8 cellular contexts compared by ENCODE assay signal in genomic region chr11:86291466-86292262, GRCh38. TPM values are rescaled to one million over a fixed set of nuclear protein-coding genes. Genes with fewer than 3 reads are reported as not detected.
DNase-seq lines count a peak whose midpoint lies in the region; ATAC-seq, FAIRE-seq and TF ChIP-seq lines count a peak whose summit lies in the region.

No MANE protein-coding gene starts in this region.

- H3K4me1 ChIP-seq in right lobe of liver, result peaks cover 0 to 12% (median 0%) of the 10 kb centered on the region in 4 donors

- peak; percentile 77 for FAIRE-seq in GM12891 (lab: Jason Lieb, UNC)

- in situ Hi-C loops in ACHN (cut with HindIII; ENCODE audit: low pct_ligation_motif_present, low pct_unique_long_range_greater_than_20kb, low sequenced_read_pairs), result no loop called here

- H3K36me3 ChIP-seq in WERI-Rb-1, result no peaks in the 10 kb centered on the region
- no peaks in the 10 kb centered on the region for H3K36me3 ChIP-seq in right lobe of liver

- H3K4me3 ChIP-seq in WERI-Rb-1 (ENCODE audit: low read depth, low read length) (no peak overlapping the region), right lobe of liver (no peak overlapping the region)

- DNase-seq in ACHN (peak; percentile 41), GM12891 (ENCODE audit: insufficient read length, low spot score) (peak; percentile 16), NCI-H1436 treated with DMSO at 0.1 percent for 48 hours (lab: John Stamatoyannopoulos, UW) (peak; percentile 1), WERI-Rb-1 (peak; percentile 29), cerebellar cortex (ENCODE audit: low spot score) (peak; percentile 57), right lobe of liver (peak in 2 of 3 donors; percentile 28 to 51)
- DNase-seq in stimulated activated CD8-positive, alpha-beta memory T cell treated with anti-CD3 and anti-CD28 coated beads, Interleukin-12 subunit alpha, Interleukin-12 subunit beta, amount 100 ng/mL, for 1 hour (ENCODE audit: low read depth), result peak; percentile 37

- H3K9me3 ChIP-seq in WERI-Rb-1 (ENCODE audit: severe bottlenecking) (no peaks in the 10 kb centered on the region), right lobe of liver (no peaks in the 10 kb centered on the region)

- TF ChIP-seq POLR2A in GM12891 (IDR thresholded peaks at IDR 0.05; ENCODE audit: low read depth, low read length) (no peak), right lobe of liver (IDR thresholded peaks at IDR 0.05) (no peak)

- H3K27me3 ChIP-seq in WERI-Rb-1 (ENCODE audit: insufficient read depth, low read depth, severe bottlenecking) (no peaks in the 10 kb centered on the region), right lobe of liver (no peaks in the 10 kb centered on the region)

- WGBS in right lobe of liver (ENCODE audit: insufficient coverage, low coverage, low lambda C conversion rate, missing lambda C conversion rate), result 11% methylated on average over 3 of the region's 3 CpGs

- TF ChIP-seq CTCF in WERI-Rb-1 (IDR thresholded peaks at IDR 0.05; ENCODE audit: low read depth, low read length) (peak; percentile 51), right lobe of liver (IDR thresholded peaks at IDR 0.05) (peak; percentile 56 to 63 (median 59))

- ATAC-seq in right lobe of liver (peak; percentile 93 to 98 (median 96)), HG03025 (IDR thresholded peaks at IDR 0.05; ENCODE audit: low FRiP score, unreplicated experiment) (no peak)

- H3K27ac ChIP-seq in WERI-Rb-1, result no peak overlapping the region
- no peak overlapping the region for H3K27ac ChIP-seq in right lobe of liver

- intact Hi-C loops in right lobe of liver (cut with DNase I), result no loop called here

TF ChIP-seq in GM12891, 5 proteins besides CTCF, POLR2A, EP300 and RAD21:
- no peak for TF ChIP-seq PAX5 (IDR thresholded peaks at IDR 0.05; ENCODE audit: insufficient read depth, low read length, severe bottlenecking)
- no peak for TF ChIP-seq SPI1 (IDR thresholded peaks at IDR 0.05; ENCODE audit: low read depth, low read length)
- no peak for TF ChIP-seq POLR2AphosphoS5 (IDR thresholded peaks at IDR 0.05; ENCODE audit: low read depth, low read length)
- no peak for TF ChIP-seq TAF1 (IDR thresholded peaks at IDR 0.05; ENCODE audit: low read depth, low read length)
- TF ChIP-seq POU2F2 (IDR thresholded peaks at IDR 0.05; ENCODE audit: low read depth, low read length), result no peak

RNA-seq across cellular contexts. Expression of gene HIKESHI, which starts 10.4 kb away (rescaled TPM):
- polyA plus RNA-seq in GM12891 (2012; ENCODE audit: low read depth, missing spikeins), result 62.1 TPM
- total RNA-seq in right lobe of liver, result 10 to 100 TPM; 10.1 to 17.0 (median 14.2) TPM

RNA-seq across cellular contexts. Expression of gene EED, which starts 47.1 kb away (rescaled TPM):
- 46.1 TPM for polyA plus RNA-seq in GM12891 (2012; ENCODE audit: low read depth, missing spikeins)
- total RNA-seq in right lobe of liver, result 10 to 100 TPM in 1 of 6 experiments, 1 to 10 TPM in 5; 6.7 to 10.4 (median 8.9) TPM

Comparison
In these comparisons a context has a peak if more than half of its experiments do, and no peak if none do; other contexts are left out.
1. DNase-seq: peak in every context shown above with its lines; median percentile 57 in cerebellar cortex; 41 in ACHN; 40 in right lobe of liver; 37 in stimulated activated CD8-positive, alpha-beta memory T cell treated with anti-CD3 and anti-CD28 coated beads, Interleukin-12 subunit alpha, Interleukin-12 subunit beta, amount 100 ng/mL, for 1 hour; 29 in WERI-Rb-1; 16 in GM12891; 1 in NCI-H1436 treated with DMSO at 0.1 percent for 48 hours.